ENCODE assay signal across 1 cellular context in the genomic region with DNA sequence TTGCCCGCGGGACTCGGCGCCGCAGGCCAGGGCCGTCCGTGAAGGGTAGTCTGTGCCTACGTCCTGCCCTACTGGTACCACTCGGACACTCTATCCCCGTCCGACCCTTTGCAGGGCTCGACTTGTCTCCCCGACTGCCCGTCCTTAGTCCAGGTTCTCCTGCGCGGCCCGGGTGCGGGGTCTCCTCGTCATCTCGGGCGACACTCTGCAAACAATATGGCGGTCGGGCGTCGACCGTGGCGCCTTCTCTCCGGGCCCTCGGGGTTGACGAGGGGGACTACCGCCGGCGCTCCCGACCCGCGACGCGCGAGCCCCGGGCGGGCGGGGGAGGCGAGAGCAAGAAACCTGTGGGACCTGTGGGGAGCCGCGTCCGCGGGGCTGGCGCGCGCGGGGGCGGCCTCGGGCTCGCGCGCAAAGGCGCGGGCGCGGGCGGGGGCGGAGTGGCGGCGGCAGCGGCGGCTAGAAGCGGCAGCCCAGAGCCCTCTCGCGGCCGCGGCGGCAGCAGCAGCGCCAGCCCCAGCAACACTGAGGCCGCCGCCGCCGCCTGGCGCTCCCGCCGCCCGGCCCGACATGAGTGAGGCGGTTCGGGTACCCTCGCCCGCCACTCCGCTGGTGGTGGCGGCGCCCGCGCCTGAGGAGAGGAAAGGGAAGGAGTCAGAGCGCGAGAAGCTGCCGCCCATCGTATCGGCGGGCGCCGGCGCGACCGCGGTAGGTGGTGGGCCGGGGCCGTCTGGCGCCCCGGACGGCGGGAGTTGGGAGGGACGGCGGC.
TF ChIP-seq lines count a peak whose summit lies in the region.

A gene with protein sequence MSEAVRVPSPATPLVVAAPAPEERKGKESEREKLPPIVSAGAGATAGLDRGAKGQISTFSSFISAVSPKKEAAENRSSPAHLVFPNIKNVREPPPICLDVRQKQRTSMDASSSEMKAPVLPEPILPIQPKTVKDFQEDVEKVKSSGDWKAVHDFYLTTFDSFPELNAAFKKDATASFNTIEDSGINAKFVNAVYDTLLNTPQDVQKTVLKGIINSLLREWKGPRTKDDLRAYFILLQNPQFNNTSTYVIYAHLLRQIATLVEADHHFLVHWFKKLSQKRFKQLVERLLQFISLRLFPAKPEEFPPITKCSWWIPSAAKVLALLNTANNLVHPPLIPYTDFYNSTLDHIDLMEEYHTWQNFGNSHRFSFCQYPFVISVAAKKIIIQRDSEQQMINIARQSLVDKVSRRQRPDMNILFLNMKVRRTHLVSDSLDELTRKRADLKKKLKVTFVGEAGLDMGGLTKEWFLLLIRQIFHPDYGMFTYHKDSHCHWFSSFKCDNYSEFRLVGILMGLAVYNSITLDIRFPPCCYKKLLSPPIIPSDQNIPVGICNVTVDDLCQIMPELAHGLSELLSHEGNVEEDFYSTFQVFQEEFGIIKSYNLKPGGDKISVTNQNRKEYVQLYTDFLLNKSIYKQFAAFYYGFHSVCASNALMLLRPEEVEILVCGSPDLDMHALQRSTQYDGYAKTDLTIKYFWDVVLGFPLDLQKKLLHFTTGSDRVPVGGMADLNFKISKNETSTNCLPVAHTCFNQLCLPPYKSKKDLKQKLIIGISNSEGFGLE (plus strand): TSS at position 476 of the 769 bp plus-strand sequence. CDS start 95 bp downstream, at position 571.

TF ChIP-seq in HEK293, 187 proteins besides CTCF, POLR2A, EP300 and RAD21 (continued from another document):
- TF ChIP-seq, protein P1, sequence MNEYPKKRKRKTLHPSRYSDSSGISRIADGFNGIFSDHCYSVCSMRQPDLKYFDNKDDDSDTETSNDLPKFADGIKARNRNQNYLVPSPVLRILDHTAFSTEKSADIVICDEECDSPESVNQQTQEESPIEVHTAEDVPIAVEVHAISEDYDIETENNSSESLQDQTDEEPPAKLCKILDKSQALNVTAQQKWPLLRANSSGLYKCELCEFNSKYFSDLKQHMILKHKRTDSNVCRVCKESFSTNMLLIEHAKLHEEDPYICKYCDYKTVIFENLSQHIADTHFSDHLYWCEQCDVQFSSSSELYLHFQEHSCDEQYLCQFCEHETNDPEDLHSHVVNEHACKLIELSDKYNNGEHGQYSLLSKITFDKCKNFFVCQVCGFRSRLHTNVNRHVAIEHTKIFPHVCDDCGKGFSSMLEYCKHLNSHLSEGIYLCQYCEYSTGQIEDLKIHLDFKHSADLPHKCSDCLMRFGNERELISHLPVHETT (tag by site-specific recombination; IDR thresholded peaks at IDR 0.05), result no peak
- no peak for TF ChIP-seq ZNF701 (tag by site-specific recombination; IDR thresholded peaks at IDR 0.05)
- TF ChIP-seq ZNF335 (tag by site-specific recombination; conservative IDR thresholded peaks at IDR 0.05), result peak; percentile 88
- no peak for TF ChIP-seq IKZF3 (tag by site-specific recombination; IDR thresholded peaks at IDR 0.05)
- TF ChIP-seq ZNF214 (tag by site-specific recombination; IDR thresholded peaks at IDR 0.05; ENCODE audit: borderline replicate concordance), result no peak
